In genomic region chr1:205538211-205538840, GRCh38 we compare ENCODE assay signal across 16 cellular contexts. TPM values are rescaled to one million over a fixed set of nuclear protein-coding genes. Genes with fewer than 3 reads are reported as not detected.
DNase-seq lines count a peak whose midpoint lies in the region; TF ChIP-seq lines count a peak whose summit lies in the region.
"Had no signal": no experiment of that assay in that cellular context is flagged by ENCODE, and none has a peak within 500 bp of the region (broad histone marks: within the 10 kb centered on the region; RNA-seq: fewer than 3 reads in every experiment).

No MANE protein-coding gene starts in this region.

- peaks cover 6% of the 10 kb centered on the region for H3K9me3 Mint-ChIP-seq in endothelial cell (ENCODE audit: unreplicated experiment)
- H3K9me3 Mint-ChIP-seq: activated CD4-positive, alpha-beta memory T cell treated with anti-CD3 and anti-CD28 coated beads for 36 hours; stimulated activated naive CD8-positive, alpha-beta T cell treated with anti-CD3 and anti-CD28 coated beads, Interleukin-15, amount 100 ng/mL, for 72 hours had no signal

- peaks cover 11% of the 10 kb centered on the region for H3K4me1 Mint-ChIP-seq in endothelial cell (ENCODE audit: unreplicated experiment)

- TF ChIP-seq CTCF in endothelial cell (IDR thresholded peaks at IDR 0.05; ENCODE audit: unreplicated experiment) (no peak), osteoblast (IDR thresholded peaks at IDR 0.05; ENCODE audit: extremely low read depth, low read depth, low read length) (no peak)

- POLR2A ChIA-PET in HEK293T (lab: Yijun Ruan, JAX), result no interaction called here

- peaks cover 19% of the 10 kb centered on the region for H3K27me3 ChIP-seq in osteoblast (ENCODE audit: insufficient read depth, low read length)
- H3K27me3 ChIP-seq: pancreas had no signal

- no peaks in the 10 kb centered on the region for H3K9me3 ChIP-seq in osteoblast (ENCODE audit: low read depth, low read length)
- H3K9me3 ChIP-seq: adrenal gland, pancreas had no signal

- DNase-seq in EH (ENCODE audit: low read depth) (peak; percentile 81), NCI-H2227 (lab: John Stamatoyannopoulos, UW; ENCODE audit: unreplicated experiment) (peak; percentile 13), endothelial cell (ENCODE audit: low spot score) (peak; percentile 1), osteoblast (ENCODE audit: insufficient read length, low spot score, missing footprints) (peak; percentile 45), NCI-H510A treated with DMSO at 0.1 percent for 48 hours (lab: John Stamatoyannopoulos, UW) (no peak), cerebellum (ENCODE audit: low spot score) (no peak), HEK293T (ENCODE audit: extremely low spot score) (no peak)
- DNase-seq in stimulated activated CD4-positive, alpha-beta T cell treated with anti-CD3 and anti-CD28 coated beads, Interleukin-12 subunit alpha, Interleukin-12 subunit beta, amount 100 ng/mL, for 4 hours, result no peak
- DNase-seq: activated CD4-positive, alpha-beta memory T cell treated with anti-CD3 and anti-CD28 coated beads for 36 hours; cerebellar nuclear complex; DMS 273 treated with DMSO at 0.1 percent for 48 hours; glutamatergic neuron had no signal

- no peaks in the 10 kb centered on the region for H4K20me1 ChIP-seq in osteoblast (ENCODE audit: insufficient read depth, low read length)

- no peak overlapping the region for H2AFZ ChIP-seq in osteoblast (ENCODE audit: low read length)

- no peak overlapping the region for H3K4me3 ChIP-seq in osteoblast (ENCODE audit: insufficient read depth, low read length)
- H3K4me3 ChIP-seq: adrenal gland, pancreas, SK-N-MC had no signal

- H3K36me3 ChIP-seq in osteoblast (ENCODE audit: insufficient read depth, low read length), result no peaks in the 10 kb centered on the region
- H3K36me3 ChIP-seq: adrenal gland, pancreas had no signal

- H3K27me3 Mint-ChIP-seq in endothelial cell (ENCODE audit: unreplicated experiment), result peaks cover 15% of the 10 kb centered on the region

- no peak overlapping the region for H3K4me2 ChIP-seq in osteoblast (ENCODE audit: insufficient read depth, low read length)

- H3K79me2 ChIP-seq in osteoblast (ENCODE audit: insufficient read depth, low read length), result no peaks in the 10 kb centered on the region

- no peak overlapping the region for H3K4me3 Mint-ChIP-seq in endothelial cell (ENCODE audit: unreplicated experiment)
- H3K4me3 Mint-ChIP-seq: activated CD4-positive, alpha-beta memory T cell treated with anti-CD3 and anti-CD28 coated beads for 36 hours; stimulated activated naive CD8-positive, alpha-beta T cell treated with anti-CD3 and anti-CD28 coated beads, Interleukin-15, amount 100 ng/mL, for 72 hours had no signal

- no peak overlapping the region for H3K27ac ChIP-seq in osteoblast (ENCODE audit: low read depth, low read length)
- H3K27ac ChIP-seq: adrenal gland, pancreas, SK-N-MC had no signal

- CTCF ChIA-PET in HEK293T (lab: Yijun Ruan, JAX), result interaction anchor here (1.2 kb wide), 1 partner anchor 14 kb away, joined by 4 read pairs; no protein-coding TSS in a partner anchor

- H3K27ac Mint-ChIP-seq in endothelial cell (ENCODE audit: unreplicated experiment), result no peak overlapping the region
- H3K27ac Mint-ChIP-seq: activated CD4-positive, alpha-beta memory T cell treated with anti-CD3 and anti-CD28 coated beads for 36 hours; stimulated activated naive CD8-positive, alpha-beta T cell treated with anti-CD3 and anti-CD28 coated beads, Interleukin-15, amount 100 ng/mL, for 72 hours had no signal

- H3K4me1 ChIP-seq in osteoblast (ENCODE audit: insufficient read depth, low read length), result peaks cover 7% of the 10 kb centered on the region
- H3K4me1 ChIP-seq: pancreas had no signal

- peaks cover 7% of the 10 kb centered on the region for H3K36me3 Mint-ChIP-seq in endothelial cell (ENCODE audit: low read depth, unreplicated experiment)
- H3K36me3 Mint-ChIP-seq: activated CD4-positive, alpha-beta memory T cell treated with anti-CD3 and anti-CD28 coated beads for 36 hours had no signal

TF ChIP-seq in HEK293T, 16 proteins besides CTCF, POLR2A, EP300 and RAD21:
- no peak for TF ChIP-seq SUZ12 (IDR thresholded peaks at IDR 0.05)
- TF ChIP-seq, protein P1, sequence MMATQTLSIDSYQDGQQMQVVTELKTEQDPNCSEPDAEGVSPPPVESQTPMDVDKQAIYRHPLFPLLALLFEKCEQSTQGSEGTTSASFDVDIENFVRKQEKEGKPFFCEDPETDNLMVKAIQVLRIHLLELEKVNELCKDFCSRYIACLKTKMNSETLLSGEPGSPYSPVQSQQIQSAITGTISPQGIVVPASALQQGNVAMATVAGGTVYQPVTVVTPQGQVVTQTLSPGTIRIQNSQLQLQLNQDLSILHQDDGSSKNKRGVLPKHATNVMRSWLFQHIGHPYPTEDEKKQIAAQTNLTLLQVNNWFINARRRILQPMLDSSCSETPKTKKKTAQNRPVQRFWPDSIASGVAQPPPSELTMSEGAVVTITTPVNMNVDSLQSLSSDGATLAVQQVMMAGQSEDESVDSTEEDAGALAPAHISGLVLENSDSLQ (IDR thresholded peaks at IDR 0.05), result no peak; the same call in 1 of the 2 replicates

RNA-seq across cellular contexts. Expression of gene CDK18, which starts 33.9 kb away (rescaled TPM):
- 12.4 TPM for total RNA-seq in endothelial cell (ENCODE audit: unreplicated experiment)
- total RNA-seq in osteoblast, result 0.29 and 0.72 TPM in 2 replicates
- 1.00 TPM for total RNA-seq in cerebellum

Comparison
In these comparisons a context has a peak if more than half of its experiments do, and no peak if none do; other contexts are left out.
1. DNase-seq: peak in EH (single experiment), NCI-H2227 (single experiment), endothelial cell (single experiment) and osteoblast (single experiment); none in NCI-H510A treated with DMSO at 0.1 percent for 48 hours (single experiment), stimulated activated CD4-positive, alpha-beta T cell treated with anti-CD3 and anti-CD28 coated beads, Interleukin-12 subunit alpha, Interleukin-12 subunit beta, amount 100 ng/mL, for 4 hours (single experiment), cerebellum (single experiment) and HEK293T (single experiment).